Comparison of ENCODE assay signal across 11 cellular contexts in the genomic region with DNA sequence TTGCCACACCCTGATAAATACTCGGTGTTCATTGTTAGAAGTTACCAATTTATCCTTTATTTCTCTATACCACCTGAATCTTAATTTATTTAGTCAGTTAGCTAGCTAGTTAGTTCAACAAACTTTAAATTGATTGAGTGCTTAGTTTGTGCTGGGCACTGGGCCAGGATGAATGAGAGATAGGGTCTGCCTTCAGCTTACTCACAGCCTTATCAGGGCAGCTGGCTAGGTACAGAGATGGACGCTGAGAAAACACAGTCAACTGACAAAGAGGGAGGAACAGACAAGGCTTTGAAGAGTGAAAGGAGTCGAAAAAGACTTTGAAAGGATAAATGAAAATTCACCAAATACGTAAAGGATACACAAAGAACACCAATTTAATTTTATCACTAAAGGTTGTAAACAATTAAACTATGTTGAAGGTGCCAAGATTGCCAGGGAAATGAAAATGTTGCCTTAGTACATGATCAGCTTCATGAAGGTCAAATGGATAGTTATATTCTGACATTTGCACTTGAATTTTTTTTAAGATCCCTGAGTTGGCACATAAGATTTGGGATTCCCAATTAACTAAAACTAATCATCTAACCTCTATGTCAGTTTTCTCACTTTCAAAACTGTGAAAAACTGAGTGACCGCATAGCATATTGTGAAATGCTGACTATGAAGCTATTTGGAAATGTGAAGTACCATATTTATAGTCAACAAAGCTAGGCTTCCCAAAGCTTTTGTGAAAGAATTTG. TPM values are rescaled to one million over a fixed set of nuclear protein-coding genes. Genes with fewer than 3 reads are reported as not detected.
DNase-seq lines count a peak whose midpoint lies in the region; ATAC-seq, FAIRE-seq and TF ChIP-seq lines count a peak whose summit lies in the region.
"Had no signal": no experiment of that assay in that cellular context is flagged by ENCODE, and none has a peak within 500 bp of the region (broad histone marks: within the 10 kb centered on the region; RNA-seq: fewer than 3 reads in every experiment).

No MANE protein-coding gene starts in this region.

- peaks cover 68% of the 10 kb centered on the region for H3K79me2 ChIP-seq in PC-3 (ENCODE audit: low read length)

- no peaks in the 10 kb centered on the region for H3F3A ChIP-seq in PC-3 (ENCODE audit: low read length, unreplicated experiment)

- CTCF ChIA-PET in A549 (lab: Yijun Ruan, JAX) = interaction anchor here (0.8 to 9.8 kb wide), 7 partner anchors 18 to 243 kb away, joined by 3 to 54 read pairs (median 4); a partner anchor contains a TSS
- CTCF ChIA-PET in PC-3 (lab: Charles Lee) = interaction anchor here (1.2 kb wide), 1 partner anchor 25 kb away, joined by 4 read pairs; no protein-coding TSS in a partner anchor

- no peak for TF ChIP-seq EP300 in A549 (IDR thresholded peaks at IDR 0.05)

- intact Hi-C loops in PC-3 (cut with micrococcal nuclease) (no loop called here), natural killer cell (cut with micrococcal nuclease) (no loop called here)

- peaks cover 10 to 11% of the 10 kb centered on the region in 2 donors for H3K4me1 Mint-ChIP-seq in natural killer cell

- no peaks in the 10 kb centered on the region for H3K36me3 Mint-ChIP-seq in natural killer cell

- H2AFZ ChIP-seq in PC-3 (ENCODE audit: low read length) = no peak overlapping the region

- TF ChIP-seq CTCF in A549 (IDR thresholded peaks at IDR 0.05) (no peak), PC-3 (conservative IDR thresholded peaks at IDR 0.05; ENCODE audit: low read depth, low read length) (no peak), epithelial cell of proximal tubule (conservative IDR thresholded peaks at IDR 0.05; ENCODE audit: low read depth, low read length) (no peak), natural killer cell (IDR thresholded peaks at IDR 0.05) (no peak)

- no peaks in the 10 kb centered on the region for H4K20me1 ChIP-seq in PC-3 (ENCODE audit: low read length)

- H3K27ac Mint-ChIP-seq in natural killer cell = no peak overlapping the region

- H3K4me3 Mint-ChIP-seq in natural killer cell = no peak overlapping the region

- DNase-seq in A549 (ENCODE audit: low read depth in 1 of 2, low spot score in 1 of 2) (peak; percentile 33 to 50), PC-3 (peak; percentile 29), epithelial cell of proximal tubule (ENCODE audit: low read depth) (no peak), natural killer cell (no peak), NCI-H1417 treated with DMSO at 0.1 percent for 48 hours (lab: John Stamatoyannopoulos, UW) (no peak)
- no peak for DNase-seq in activated T-cell treated with anti-CD3 and anti-CD28 coated beads, Interleukin-2, amount 50 U/mL, for 1 hour
- DNase-seq: activated effector memory CD4-positive, alpha-beta T cell treated with anti-CD3 and anti-CD28 coated beads, Interleukin-2, amount 50 U/mL, for 16 hours; NCI-H1694 had no signal

- ATAC-seq in A549 (peak in 1 of 2 experiments; percentile 42; a peak in 3 of 6 replicates), PC-3 (no peak), natural killer cell (peak in 2 of 3 donors; percentile 24 to 29), HG02571 (IDR thresholded peaks at IDR 0.05; ENCODE audit: unreplicated experiment) (no peak), HG03442 (IDR thresholded peaks at IDR 0.05; ENCODE audit: unreplicated experiment) (no peak)

- no peak for TF ChIP-seq RAD21 in A549 (conservative IDR thresholded peaks at IDR 0.05 in 1 of 2, IDR thresholded peaks at IDR 0.05 in 1 of 2)

- POLR2A ChIA-PET in A549 (lab: Yijun Ruan, JAX) = interaction anchor here (0.6 to 4.2 kb wide), 10 partner anchors 10 to 242 kb away, joined by 3 to 50 read pairs (median 4); a partner anchor contains a TSS
- POLR2A ChIA-PET in PC-3 (lab: Charles Lee; ENCODE audit: unreplicated experiment) = interaction anchor here (0.6 to 0.7 kb wide), 2 partner anchors 24 to 77 kb away, joined by 3 to 5 read pairs; no protein-coding TSS in a partner anchor

- 11% methylated on average over 5 of the region's 5 CpGs for WGBS in A549 (ENCODE audit: missing lambda C conversion rate)

- no peak for FAIRE-seq in A549 (lab: Jason Lieb, UNC)

- H3K27me3 ChIP-seq in PC-3 (ENCODE audit: low read length) = no peaks in the 10 kb centered on the region

- H3K36me3 ChIP-seq in PC-3 (ENCODE audit: low read depth, low read length) = peaks cover 20% of the 10 kb centered on the region

- H3K27me3 Mint-ChIP-seq in natural killer cell (ENCODE audit: low read depth in 2 of 2) = peaks cover 43 to 78% of the 10 kb centered on the region in 2 donors

- no peaks in the 10 kb centered on the region for H3K9me2 ChIP-seq in PC-3 (replicated peaks; ENCODE audit: low read length)

- H3K27ac ChIP-seq in A549 (peak overlapping the region; percentile 88 to 94), PC-3 (ENCODE audit: low read length) (peak overlapping the region; percentile 79)

- H3K9me3 ChIP-seq in A549 (peaks cover 6% of the 10 kb centered on the region; the same call in 2 of the 3 replicates), PC-3 (ENCODE audit: low read length) (no peaks in the 10 kb centered on the region)

- peak overlapping the region; percentile 71 for H3K4me3 ChIP-seq in A549
- H3K4me3 ChIP-seq in PC-3 (ENCODE audit: low read length) = peak overlapping the region; percentile 89
- H3K4me3 ChIP-seq in epithelial cell of proximal tubule (ENCODE audit: low read depth, low read length) = peak overlapping the region; percentile 79

- H3K4me2 ChIP-seq in A549 (peak overlapping the region; percentile 74), PC-3 (ENCODE audit: low read length) (peak overlapping the region; percentile 92)

- no peaks in the 10 kb centered on the region for H3K9me3 Mint-ChIP-seq in natural killer cell

- H3K4me1 ChIP-seq in A549 = peaks cover 37% of the 10 kb centered on the region
- H3K4me1 ChIP-seq in PC-3 (ENCODE audit: insufficient read depth, low read length) = peaks cover 30% of the 10 kb centered on the region

- BruUV-seq in PC-3 (replicated peaks; lab: Mats Ljungman, UMichigan) = no TSS peak

- no peak for TF ChIP-seq POLR2A in A549 (IDR thresholded peaks at IDR 0.05; ENCODE audit: low read length)

- H3K9ac ChIP-seq in PC-3 (ENCODE audit: low read length) = peak overlapping the region; percentile 91; the same call in 1 of the 2 replicates

TF ChIP-seq in A549, 52 proteins besides CTCF, POLR2A, EP300 and RAD21:
- TF ChIP-seq MAFK (IDR thresholded peaks at IDR 0.05; ENCODE audit: partially characterized antibody) (peak; percentile 77), HEYL (CRISPR knock-in tag; IDR thresholded peaks at IDR 0.05) (no peak), HDAC2 (IDR thresholded peaks at IDR 0.05) (no peak), EHF (CRISPR knock-in tag; IDR thresholded peaks at IDR 0.05) (no peak), HOXA7 (CRISPR knock-in tag; IDR thresholded peaks at IDR 0.05) (peak; percentile 23; the same call in 1 of the 2 replicates), CEBPB (IDR thresholded peaks at IDR 0.05) (peak in 1 of 2 experiments; percentile 21; a peak in 1 of 4 replicates), JUN (IDR thresholded peaks at IDR 0.05) (0 out of 5 replicates have a peak, but pooled peaks of 1 of the 2 experiments have one; percentile 4), PHF8 (IDR thresholded peaks at IDR 0.05; ENCODE audit: borderline replicate concordance, low read depth) (no peak)

RNA-seq across cellular contexts. Expression of a gene that starts 2.1 kb away (rescaled TPM):
- polyA plus RNA-seq in A549 (2011; rRNA removed) (257 and 296 TPM in 2 replicates), A549 (2017; fragmentation: RNase III; extraction: RNeasy Plus Mini Kit Qiagen cat#74134 plus additional on column Dnase treatment) (142 to 159 TPM (median 156 TPM) in 3 replicates)
- 161 and 178 TPM in 2 replicates for polyA plus RNA-seq in A549 (2012; cell fraction: cytosol; rRNA removed)
- 64.3 and 90.5 TPM in 2 replicates for polyA plus RNA-seq in A549 (2012; cell fraction: nucleus; rRNA removed)
- polyA minus RNA-seq in A549 (2011; rRNA and poly(A)+ RNA removed) = 179 and 187 TPM in 2 replicates
- total RNA-seq in PC-3 (2014; rRNA removed) (76.6 and 84.4 TPM in 2 replicates), epithelial cell of proximal tubule (81.7 and 94.1 TPM in 2 replicates), natural killer cell (1 to 10 TPM in 1 of 3 donors, not detected in 2; 1.9 TPM)
- total RNA-seq: T-helper 2 cell treated with Interferon-gamma antibody and Interleukin-4, amounts not matched to agents 100 ng/mL and 5 ng/mL, for 36 hours had no signal

RNA-seq across cellular contexts. Expression of a gene that starts 23.2 kb away (rescaled TPM):
- 365 and 529 TPM in 2 replicates for polyA plus RNA-seq in A549 (2011; rRNA removed)
- polyA plus RNA-seq in A549 (2012; cell fraction: cytosol; rRNA removed) = 589 and 611 TPM in 2 replicates
- polyA plus RNA-seq in A549 (2012; cell fraction: nucleus; rRNA removed) = 290 and 502 TPM in 2 replicates
- polyA plus RNA-seq in A549 (2017; fragmentation: RNase III; extraction: RNeasy Plus Mini Kit Qiagen cat#74134 plus additional on column Dnase treatment) = 493 to 547 TPM (median 530 TPM) in 3 replicates
- polyA minus RNA-seq in A549 (2011; rRNA and poly(A)+ RNA removed) = 537 and 542 TPM in 2 replicates
- 284 and 296 TPM in 2 replicates for total RNA-seq in PC-3 (2014; rRNA removed)
- 66.7 and 110 TPM in 2 replicates for total RNA-seq in epithelial cell of proximal tubule
- not detected for total RNA-seq in natural killer cell
- total RNA-seq: T-helper 2 cell treated with Interferon-gamma antibody and Interleukin-4, amounts not matched to agents 100 ng/mL and 5 ng/mL, for 36 hours had no signal

Comparison
In these comparisons a context has a peak if more than half of its experiments do, and no peak if none do; other contexts are left out.
1. ATAC-seq: peak in natural killer cell (2 of 3); none in PC-3 (single experiment), HG02571 (single experiment) and HG03442 (single experiment).
2. DNase-seq: peak in A549 (2 of 2) and PC-3 (single experiment); none in epithelial cell of proximal tubule (single experiment), natural killer cell (single experiment), activated T-cell treated with anti-CD3 and anti-CD28 coated beads, Interleukin-2, amount 50 U/mL, for 1 hour (single experiment) and NCI-H1417 treated with DMSO at 0.1 percent for 48 hours (single experiment).
3. RNA of a gene that starts 2.1 kb away (total RNA-seq): 81.7 to 94.1 TPM in epithelial cell of proximal tubule and 76.6 to 84.4 TPM in PC-3; 1.9 TPM in natural killer cell; every median in the first group is over 10 times any median in the second.
4. RNA of a gene that starts 23.2 kb away (total RNA-seq): 284 to 296 TPM in PC-3 and 66.7 to 110 TPM in epithelial cell of proximal tubule; not detected in natural killer cell; every median in the first group is over 10 times any median in the second.
5. Peak in every context shown above with its lines, with median percentiles within 50 percentile points of each other: H3K4me3 ChIP-seq.